ENCODE assay signal across 8 cellular contexts in genomic region chr3:51718547-51719412, GRCh38. TPM values are rescaled to one million over a fixed set of nuclear protein-coding genes. Genes with fewer than 3 reads are reported as not detected.
DNase-seq lines count a peak whose midpoint lies in the region; FAIRE-seq and TF ChIP-seq lines count a peak whose summit lies in the region.

No MANE protein-coding gene starts in this region.

- H3K27me3 Mint-ChIP-seq in astrocyte (ENCODE audit: low read depth, unreplicated experiment): peaks cover 15% of the 10 kb centered on the region

- H3K9me3 ChIP-seq in astrocyte (ENCODE audit: insufficient read depth, low read depth, low read length): no peaks in the 10 kb centered on the region

- no peaks in the 10 kb centered on the region for H3K4me1 ChIP-seq in astrocyte (ENCODE audit: insufficient read depth, low read length)

- no peak for TF ChIP-seq POLR2A in GM12891 (IDR thresholded peaks at IDR 0.05; ENCODE audit: low read depth, low read length)

- POLR2A ChIA-PET in AG04449 (lab: Yijun Ruan, JAX): no interaction called here

- H3K36me3 Mint-ChIP-seq in astrocyte (ENCODE audit: low read depth, unreplicated experiment): no peaks in the 10 kb centered on the region

- H3K27ac ChIP-seq in astrocyte (ENCODE audit: low read depth, low read length): no peak overlapping the region
- no peak overlapping the region for H3K27ac ChIP-seq in coronary artery

- peaks cover 9% of the 10 kb centered on the region for H3K9me3 Mint-ChIP-seq in astrocyte (ENCODE audit: unreplicated experiment)

- CTCF ChIA-PET in AG04449 (lab: Yijun Ruan, JAX): interaction anchor here (0.7 to 2.1 kb wide), 7 partner anchors 9 to 223 kb away, joined by 3 to 7 read pairs (median 4); partner anchors contain the start of gene RRP9

- no peak overlapping the region for H2AFZ ChIP-seq in astrocyte (ENCODE audit: low read depth, low read length)

- H3K36me3 ChIP-seq in astrocyte (ENCODE audit: insufficient read depth, low read length): no peaks in the 10 kb centered on the region

- no peak overlapping the region for H3K4me3 Mint-ChIP-seq in astrocyte (ENCODE audit: unreplicated experiment)

- H4K20me1 ChIP-seq in astrocyte (ENCODE audit: insufficient read depth, low read length): no peaks in the 10 kb centered on the region

- H3K9ac ChIP-seq in astrocyte (ENCODE audit: low read length): no peak overlapping the region

- DNase-seq in AG04449 (ENCODE audit: low read depth, low spot score): no peak
- peak; percentile 65 for DNase-seq in GM12891 (ENCODE audit: insufficient read length, low spot score)
- peak; percentile 62 to 70 for DNase-seq in Kasumi-1 (lab: John Stamatoyannopoulos, UW)
- peak; percentile 49 for DNase-seq in RCC 7860 (ENCODE audit: low spot score)
- no peak for DNase-seq in astrocyte (ENCODE audit: low read depth)
- peak; percentile 68 for DNase-seq in iPS DF 19.7 (ENCODE audit: low read depth, low spot score)
- DNase-seq in stimulated activated CD4-positive, alpha-beta T cell treated with anti-CD3 and anti-CD28 coated beads, Interleukin-2, amount 100 ng/mL, for 24 hours: peak; percentile 49 to 80
- DNase-seq in coronary artery (ENCODE audit: low spot score): no peak

- H3K27ac Mint-ChIP-seq in astrocyte (ENCODE audit: unreplicated experiment): no peak overlapping the region

- no peaks in the 10 kb centered on the region for H3K4me1 Mint-ChIP-seq in astrocyte (ENCODE audit: low read depth, unreplicated experiment)

- TF ChIP-seq CTCF in AG04449 (IDR thresholded peaks at IDR 0.05; ENCODE audit: insufficient read depth, low read length, missing control alignments): peak; percentile 63
- TF ChIP-seq CTCF in astrocyte (IDR thresholded peaks at IDR 0.05; ENCODE audit: insufficient read depth, low read depth, low read length): peak; percentile 27
- no peak for TF ChIP-seq CTCF in coronary artery (IDR thresholded peaks at IDR 0.05)

- FAIRE-seq in GM12891 (lab: Jason Lieb, UNC) (peak; percentile 73), RCC 7860 (lab: Jason Lieb, UNC) (no peak), astrocyte (lab: Jason Lieb, UNC) (no peak)

- peaks cover 2% of the 10 kb centered on the region for H3K27me3 ChIP-seq in astrocyte (ENCODE audit: insufficient read depth, low read length)

- no peak overlapping the region for H3K4me3 ChIP-seq in AG04449 (ENCODE audit: low read depth, low read length)
- H3K4me3 ChIP-seq in astrocyte (ENCODE audit: insufficient read depth, low read depth, low read length): no peak overlapping the region
- H3K4me3 ChIP-seq in coronary artery: no peak overlapping the region

- H3K4me2 ChIP-seq in astrocyte (ENCODE audit: low read length): no peak overlapping the region

- no peaks in the 10 kb centered on the region for H3K79me2 ChIP-seq in astrocyte (ENCODE audit: insufficient read depth, low read length)

TF ChIP-seq in GM12891, 5 proteins besides CTCF, POLR2A, EP300 and RAD21:
- TF ChIP-seq PAX5 (IDR thresholded peaks at IDR 0.05; ENCODE audit: insufficient read depth, low read length, severe bottlenecking): peak; percentile 89
- no peak for TF ChIP-seq TAF1 (IDR thresholded peaks at IDR 0.05; ENCODE audit: low read depth, low read length)

RNA-seq across cellular contexts. Expression of gene GRM2, which starts 11.9 kb away (rescaled TPM):
- 0.06 TPM for polyA plus RNA-seq in GM12891 (2012; ENCODE audit: low read depth, missing spikeins)
- total RNA-seq in astrocyte: 0.12 and 0.25 TPM in 2 replicates

RNA-seq across cellular contexts. Expression of gene TEX264, which starts 47.7 kb away (rescaled TPM):
- 30.0 TPM for polyA plus RNA-seq in GM12891 (2012; ENCODE audit: low read depth, missing spikeins)
- total RNA-seq in astrocyte: 28.2 and 29.0 TPM in 2 replicates

Comparison
In these comparisons a context has a peak if more than half of its experiments do, and no peak if none do; other contexts are left out.
1. DNase-seq: peak in GM12891 (single experiment), Kasumi-1 (2 of 2), RCC 7860 (single experiment), iPS DF 19.7 (single experiment) and stimulated activated CD4-positive, alpha-beta T cell treated with anti-CD3 and anti-CD28 coated beads, Interleukin-2, amount 100 ng/mL, for 24 hours (2 of 2); none in AG04449 (single experiment), astrocyte (single experiment) and coronary artery (single experiment).